30 cellular contexts compared by ENCODE assay signal in genomic region chr13:111038887-111039286, GRCh38.
"Had no signal": no experiment of that assay in that cellular context is flagged by ENCODE, and none has a peak within 500 bp of the region (broad histone marks: within the 10 kb centered on the region; RNA-seq: fewer than 3 reads in every experiment).

No MANE protein-coding gene starts in this region.

- H3K4me1 ChIP-seq: ascending aorta had no signal

- H3K36me3 ChIP-seq: ascending aorta, WERI-Rb-1 had no signal

- ATAC-seq: activated CD4-positive, alpha-beta T cell treated with anti-CD3 and anti-CD28 coated beads for 36 hours; activated CD4-positive, CD25-positive, alpha-beta regulatory T cell treated with anti-CD3 and anti-CD28 coated beads, Interleukin-2, amount 50 U/mL, for 24 hours; activated CD8-positive, alpha-beta memory T cell treated with anti-CD3 and anti-CD28 coated beads, Interleukin-2, amount 10 ng/mL, durations not matched to agents 7 days and 5 days; activated CD8-positive, alpha-beta T cell treated with anti-CD3 and anti-CD28 coated beads, Interleukin-2, amount 10 ng/mL, durations not matched to agents 7 days and 5 days; activated naive CD8-positive, alpha-beta T cell treated with anti-CD3 and anti-CD28 coated beads, Interleukin-2, amount 50 U/mL, for 24 hours; WTC11 had no signal

- H3K27me3 ChIP-seq: ascending aorta had no signal

- DNase-seq: activated CD4-positive, alpha-beta memory T cell treated with anti-CD3 and anti-CD28 coated beads, Interleukin-2, amount 10 ng/mL, durations not matched to agents 7 days and 5 days; activated CD4-positive, alpha-beta T cell treated with anti-CD3 and anti-CD28 coated beads for 1 hour; activated CD4-positive, alpha-beta T cell treated with anti-CD3 and anti-CD28 coated beads for 36 hours; activated CD4-positive, alpha-beta T cell treated with anti-CD3 and anti-CD28 coated beads for 48 hours; activated CD4-positive, alpha-beta T cell treated with anti-CD3 and anti-CD28 coated beads, Interleukin-2, amount 10 ng/mL, durations not matched to agents 7 days and 5 days; activated CD4-positive, alpha-beta T cell treated with anti-CD3 and anti-CD28 coated beads, Interleukin-2, amount 50 U/mL, for 48 hours; activated CD4-positive, CD25-positive, alpha-beta regulatory T cell; activated CD8-positive, alpha-beta memory T cell treated with anti-CD3 and anti-CD28 coated beads for 24 hours; activated CD8-positive, alpha-beta memory T cell treated with anti-CD3 and anti-CD28 coated beads, Interleukin-2, amount 10 ng/mL, durations not matched to agents 7 days and 5 days; activated CD8-positive, alpha-beta memory T cell treated with anti-CD3 and anti-CD28 coated beads, Interleukin-2, amount 50 U/mL, for 48 hours; activated CD8-positive, alpha-beta T cell treated with anti-CD3 and anti-CD28 coated beads, Interleukin-2, amount 10 ng/mL, durations not matched to agents 7 days and 5 days; activated effector memory CD4-positive, alpha-beta T cell treated with anti-CD3 and anti-CD28 coated beads, Interleukin-2, amount 50 U/mL, for 16 hours; activated naive CD4-positive, alpha-beta T cell treated with anti-CD3 and anti-CD28 coated beads, Interleukin-2, amount 10 ng/mL, durations not matched to agents 7 days and 5 days; activated naive CD4-positive, alpha-beta T cell treated with Interleukin-2 at 50 U/mL for 16 hours; activated naive CD8-positive, alpha-beta T cell treated with anti-CD3 and anti-CD28 coated beads, Interleukin-2, amount 10 ng/mL, durations not matched to agents 7 days and 5 days; activated naive CD8-positive, alpha-beta T cell treated with anti-CD3 and anti-CD28 coated beads, Interleukin-2, amount 50 U/mL, for 24 hours; activated T-cell treated with anti-CD3 and anti-CD28 coated beads, Interleukin-2, amount 50 U/mL, for 24 hours; activated T-cell treated with anti-CD3 and anti-CD28 coated beads, Interleukin-2, amount 50 U/mL, for 48 hours; amygdala; anterior cingulate cortex; central memory CD4-positive, alpha-beta T cell; T-helper 1 cell; T-helper 2 cell; T-helper 9 cell; WERI-Rb-1 had no signal

- H3K27ac ChIP-seq: ascending aorta, WERI-Rb-1 had no signal

- FAIRE-seq: colon, TTC549 had no signal

- H3K9me3 ChIP-seq: ascending aorta had no signal

- H3K4me3 ChIP-seq: ascending aorta had no signal
